ENCODE assay signal across 18 cellular contexts in the genomic region with DNA sequence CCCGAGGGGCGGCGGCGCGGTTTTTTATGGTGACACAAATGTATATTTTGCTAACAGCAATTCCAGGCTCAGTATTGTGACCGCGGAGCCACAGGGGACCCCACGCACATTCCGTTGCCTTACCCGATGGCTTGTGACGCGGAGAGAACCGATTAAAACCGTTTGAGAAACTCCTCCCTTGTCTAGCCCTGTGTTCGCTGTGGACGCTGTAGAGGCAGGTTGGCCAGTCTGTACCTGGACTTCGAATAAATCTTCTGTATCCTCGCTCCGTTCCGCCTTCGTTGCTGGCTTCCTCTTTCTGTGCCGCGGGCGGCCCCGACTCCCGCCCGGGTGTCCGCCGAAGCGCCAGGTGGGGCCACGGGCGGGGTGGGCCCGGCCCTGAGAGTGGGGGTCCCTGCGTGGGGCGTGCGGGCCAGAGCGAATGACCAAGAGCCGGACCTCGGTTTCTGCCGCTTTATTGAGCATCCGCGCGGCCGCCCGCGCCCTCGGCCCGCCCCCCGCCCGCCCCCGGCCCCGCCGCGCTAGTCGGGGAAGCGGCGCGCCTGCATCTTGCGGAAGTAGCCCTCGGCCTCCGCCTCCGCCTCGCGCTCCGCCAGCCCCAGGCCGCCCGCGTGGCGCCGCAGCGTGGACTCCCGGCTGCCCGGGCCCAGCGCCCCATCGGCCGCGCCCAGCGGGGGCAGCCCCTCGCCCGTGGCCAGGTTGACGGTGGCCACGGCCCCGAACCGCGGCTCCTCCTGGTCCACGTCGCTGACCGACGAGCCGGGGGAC. TPM values are rescaled to one million over a fixed set of nuclear protein-coding genes. Genes with fewer than 3 reads are reported as not detected.
DNase-seq lines count a peak whose midpoint lies in the region; ATAC-seq, FAIRE-seq and TF ChIP-seq lines count a peak whose summit lies in the region.
"Had no signal": no experiment of that assay in that cellular context is flagged by ENCODE, and none has a peak within 500 bp of the region (broad histone marks: within the 10 kb centered on the region; RNA-seq: fewer than 3 reads in every experiment).

No MANE protein-coding gene starts in this region.

- DNase-seq in A673 (ENCODE audit: low spot score) (no peak), H7 (peak; percentile 83), K562 (ENCODE audit: extremely low read depth in 1 of 4, low spot score in 3 of 4) (peak in 3 of 4 experiments; percentile 42 to 61 (median 59)), SKM-1 (lab: John Stamatoyannopoulos, UW; ENCODE audit: unreplicated experiment) (no peak), Karpas-422 (no peak)
- DNase-seq: activated CD4-positive, CD25-positive, alpha-beta regulatory T cell; activated effector memory CD4-positive, alpha-beta T cell treated with Interleukin-2 at 50 U/mL for 16 hours; MM.1S; NCI-H1930; Right ventricle myocardium superior had no signal

- no peak overlapping the region for H3K9ac ChIP-seq in K562 (ENCODE audit: insufficient read depth in 1 of 2, low read depth in 2 of 2, low read length in 2 of 2)
- no peak overlapping the region for H3K9ac ChIP-seq in Karpas-422 (ENCODE audit: low read length)

- H3K27ac ChIP-seq in A673 (ENCODE audit: low read depth, low read length, poor library complexity, severe bottlenecking) (peak overlapping the region; percentile 56), K562 (ENCODE audit: extremely low read depth, low read depth, low read length) (no peak overlapping the region), Karpas-422 (ENCODE audit: low read length) (no peak overlapping the region)
- H3K27ac ChIP-seq: cardiac muscle cell had no signal

- H3K4me2 ChIP-seq in K562 (ENCODE audit: insufficient read depth, low read length) = no peak overlapping the region
- no peak overlapping the region for H3K4me2 ChIP-seq in Karpas-422 (ENCODE audit: low read depth, low read length, poor library complexity, severe bottlenecking)

- POLR2A ChIA-PET in A673 (lab: Charles Lee; ENCODE audit: low non-redundant PET) (no interaction called here), K562 (lab: Yijun Ruan, JAX) (interaction anchor here (1.2 to 3.0 kb wide), 3 partner anchors 10 to 13 kb away, joined by 8 to 20 read pairs (median 11); no protein-coding TSS in a partner anchor)

- in situ Hi-C loops in K562 (cut with MboI) = no loop called here

- peak; percentile 8 for ATAC-seq in K562
- no peak for ATAC-seq in GM21515 (IDR thresholded peaks at IDR 0.05; ENCODE audit: unreplicated experiment)

- no peaks in the 10 kb centered on the region; the same call in 1 of the 2 replicates for H3K9me2 ChIP-seq in Karpas-422 (replicated peaks; ENCODE audit: insufficient read depth, low read length)

- H2AFZ ChIP-seq in K562 (ENCODE audit: low read depth, low read length) (no peak overlapping the region), Karpas-422 (ENCODE audit: low read length) (no peak overlapping the region)

- no peak for TF ChIP-seq CTCF in A673 (conservative IDR thresholded peaks at IDR 0.05; ENCODE audit: low read depth, low read length)
- no peak for TF ChIP-seq CTCF in K562 (IDR thresholded peaks at IDR 0.05 in 2 of 3, conservative IDR thresholded peaks at IDR 0.05 in 1 of 3; ENCODE audit: insufficient read depth in 2 of 3, low read depth in 1 of 3, low read length in 3 of 3)

- H3K36me3 ChIP-seq in A673 (ENCODE audit: insufficient read depth, low read length, poor library complexity, severe bottlenecking) (peaks cover 61% of the 10 kb centered on the region), H7 (replicated peaks; ENCODE audit: control insufficient read depth, insufficient read depth, low read length) (peaks cover 22% of the 10 kb centered on the region), K562 (ENCODE audit: control insufficient read depth, insufficient read depth, low read length) (peaks cover 79% of the 10 kb centered on the region), Karpas-422 (ENCODE audit: insufficient read depth, low read length) (peaks cover 28% of the 10 kb centered on the region)

- TF ChIP-seq POLR2A in K562 (conservative IDR thresholded peaks at IDR 0.05) = peak; percentile 74

- WGBS in K562 (ENCODE audit: insufficient coverage, low coverage, missing lambda C conversion rate) = 95% methylated on average over 31 of the region's 90 CpGs

- H3K27me3 ChIP-seq in A673 (replicated peaks; ENCODE audit: insufficient read depth, low read depth, low read length, poor library complexity) = no peaks in the 10 kb centered on the region
- H3K27me3 ChIP-seq in H7 (ENCODE audit: control insufficient read depth, insufficient read depth, low read length) = no peaks in the 10 kb centered on the region
- no peaks in the 10 kb centered on the region for H3K27me3 ChIP-seq in K562 (ENCODE audit: control insufficient read depth in 2 of 2, insufficient read depth in 2 of 2, low read length in 2 of 2)
- no peaks in the 10 kb centered on the region for H3K27me3 ChIP-seq in Karpas-422 (ENCODE audit: low read length)
- H3K27me3 ChIP-seq: cardiac muscle cell had no signal

- no peaks in the 10 kb centered on the region for H3K9me3 ChIP-seq in A673 (ENCODE audit: low read depth, low read length, poor library complexity, severe bottlenecking)
- peaks cover 3% of the 10 kb centered on the region for H3K9me3 ChIP-seq in K562 (replicated peaks; ENCODE audit: control insufficient read depth, insufficient read depth, low read depth, low read length)
- no peaks in the 10 kb centered on the region for H3K9me3 ChIP-seq in Karpas-422 (ENCODE audit: low read length)

- no TSS peak for BruUV-seq in A673 (replicated peaks; lab: Mats Ljungman, UMichigan)
- BruUV-seq in K562 (replicated peaks; lab: Mats Ljungman, UMichigan) = no TSS peak

- no peak overlapping the region for H3K4me3 ChIP-seq in A673 (ENCODE audit: low read depth, low read length, poor library complexity, severe bottlenecking)
- no peak overlapping the region for H3K4me3 ChIP-seq in H7 (ENCODE audit: insufficient read depth, low read depth, low read length)
- no peak overlapping the region for H3K4me3 ChIP-seq in K562
- no peak overlapping the region for H3K4me3 ChIP-seq in Karpas-422 (ENCODE audit: low read length)
- H3K4me3 ChIP-seq: cardiac muscle cell had no signal

- TF ChIP-seq EP300 in K562 (IDR thresholded peaks at IDR 0.05; ENCODE audit: low read length) = no peak

- TF ChIP-seq RAD21 in K562 (CRISPR knock-in tag; conservative IDR thresholded peaks at IDR 0.05 in 1 of 2, IDR thresholded peaks at IDR 0.05 in 1 of 2) = no peak

- peaks cover 18% of the 10 kb centered on the region for H3K4me1 ChIP-seq in A673 (ENCODE audit: insufficient read depth, low read length, poor library complexity, severe bottlenecking)
- H3K4me1 ChIP-seq in K562 (replicated peaks in 1 of 2; ENCODE audit: control insufficient read depth in 2 of 2, insufficient read depth in 2 of 2, low read length in 2 of 2) = peaks cover 0 to 36% of the 10 kb centered on the region in 2 experiments; a peak in 2 of 5 replicates
- H3K4me1 ChIP-seq in Karpas-422 (ENCODE audit: low read length) = no peaks in the 10 kb centered on the region

- H3K79me2 ChIP-seq in K562 (ENCODE audit: control insufficient read depth, insufficient read depth, low read length) = peaks cover 19% of the 10 kb centered on the region
- no peaks in the 10 kb centered on the region for H3K79me2 ChIP-seq in Karpas-422 (ENCODE audit: low read length)

- no peak for FAIRE-seq in K562 (lab: Jason Lieb, UNC)

- intact Hi-C loops in A673 (cut with micrococcal nuclease; ENCODE audit: unreplicated experiment) (no loop called here), K562 (cut with micrococcal nuclease) (no loop called here)

- CTCF ChIA-PET in A673 (lab: Charles Lee) (no interaction called here), K562 (lab: Yijun Ruan, JAX; ENCODE audit: low intra/inter-chr PET ratio) (no interaction called here)

- H3K9me1 ChIP-seq in K562 (ENCODE audit: control insufficient read depth, insufficient read depth, low read length) = no peaks in the 10 kb centered on the region

- H4K20me1 ChIP-seq in K562 (replicated peaks; ENCODE audit: control insufficient read depth, insufficient read depth, low read length) (no peaks in the 10 kb centered on the region), Karpas-422 (ENCODE audit: insufficient read depth, low read depth, low read length) (peaks cover 17% of the 10 kb centered on the region)

RNA-seq across cellular contexts. Expression of gene PLPPR3, which starts 9.5 kb away (rescaled TPM):
- total RNA-seq in A673 (2021) (13.3 and 20.1 TPM in 2 replicates), K562 (2014; rRNA removed) (28.6 and 30.5 TPM in 2 replicates), K562 (2014; rRNA removed; fragmentation: Illumina TruSeq; extraction: Trizol) (1.8 and 2.3 TPM in 2 replicates), K562 (2015; rRNA removed; fragmentation: Illumina TruSeq; extraction: Trizol) (8.6 and 10.1 TPM in 2 replicates), K562 (2021) (40.4 and 48.2 TPM in 2 replicates)
- 52.0 and 53.8 TPM in 2 replicates for total RNA-seq in H7 (2014; rRNA removed; shearing (Covaris generic))
- 6.7 and 37.1 TPM in 2 replicates for total RNA-seq in K562 (2011; cell fraction: chromatin; rRNA removed; ENCODE audit: low replicate concordance)
- 62.2 and 83.4 TPM in 2 replicates for total RNA-seq in K562 (2011; cell fraction: nucleolus; rRNA removed)
- total RNA-seq in K562 (2011; cell fraction: nucleoplasm; rRNA removed) = 28.0 and 30.4 TPM in 2 replicates
- polyA plus RNA-seq in K562 (2011; rRNA removed) (12.8 and 19.0 TPM in 2 replicates), K562 (2014; fragmentation: Illumina TruSeq; extraction: Trizol) (2.2 and 7.8 TPM in 2 replicates), K562 (2014; fragmentation: Nextera tagmentation; extraction: Ambion mirVana) (under 1 TPM; 0.01 to 0.08 TPM), K562 (2014; rRNA removed) (19.4 and 21.8 TPM in 2 replicates)
- 25.3 and 82.8 TPM in 2 replicates for polyA plus RNA-seq in K562 (2011; cell fraction: cytosol; rRNA removed)
- 24.4 and 43.1 TPM in 2 replicates for polyA plus RNA-seq in K562 (2011; cell fraction: nucleus; rRNA removed)
- polyA plus RNA-seq in K562 (2012) = 23.2 and 35.5 TPM in 2 replicates
- polyA minus RNA-seq in K562 (2011; rRNA and poly(A)+ RNA removed) = 9.9 and 23.4 TPM in 2 replicates
- polyA minus RNA-seq in K562 (2011; cell fraction: cytosol; rRNA and poly(A)+ RNA removed) = 46.2 and 51.7 TPM in 2 replicates
- polyA minus RNA-seq in K562 (2011; cell fraction: nucleus; rRNA and poly(A)+ RNA removed) = 7.9 and 8.1 TPM in 2 replicates
- total RNA-seq in Karpas-422 (2014; rRNA removed; shearing (Covaris generic); ENCODE audit: low replicate concordance) = not detected in 2 replicates
- total RNA-seq: Right ventricle myocardium superior; subcutaneous adipose tissue; T-helper 2 cell treated with Interferon-gamma antibody and Interleukin-4, amounts not matched to agents 100 ng/mL and 5 ng/mL, for 36 hours had no signal
- polyA plus RNA-seq: esophagus, liver had no signal

RNA-seq across cellular contexts. Expression of gene PTBP1, which starts 15.0 kb away (rescaled TPM):
- total RNA-seq in A673 (2021) (713 and 800 TPM in 2 replicates), K562 (2014; rRNA removed) (237 and 443 TPM in 2 replicates), K562 (2014; rRNA removed; fragmentation: Illumina TruSeq; extraction: Trizol) (234 TPM in 2 replicates), K562 (2015; rRNA removed; fragmentation: Illumina TruSeq; extraction: Trizol) (183 and 187 TPM in 2 replicates), K562 (2021) (751 and 759 TPM in 2 replicates)
- total RNA-seq in H7 (2014; rRNA removed; shearing (Covaris generic)) = 460 and 481 TPM in 2 replicates
- 327 and 692 TPM in 2 replicates for total RNA-seq in K562 (2011; cell fraction: chromatin; rRNA removed; ENCODE audit: low replicate concordance)
- total RNA-seq in K562 (2011; cell fraction: nucleolus; rRNA removed) = 382 and 389 TPM in 2 replicates
- total RNA-seq in K562 (2011; cell fraction: nucleoplasm; rRNA removed) = 336 and 353 TPM in 2 replicates
- polyA plus RNA-seq in K562 (2011; rRNA removed) (131 and 357 TPM in 2 replicates), K562 (2014; fragmentation: Illumina TruSeq; extraction: Trizol) (413 and 465 TPM in 2 replicates), K562 (2014; fragmentation: Nextera tagmentation; extraction: Ambion mirVana) (10 to 100 TPM; 14.0 to 18.1 TPM), K562 (2014; rRNA removed) (291 and 296 TPM in 2 replicates)
- 138 and 245 TPM in 2 replicates for polyA plus RNA-seq in K562 (2011; cell fraction: cytosol; rRNA removed)
- polyA plus RNA-seq in K562 (2011; cell fraction: nucleus; rRNA removed) = 683 and 1,149 TPM in 2 replicates
- 757 and 849 TPM in 2 replicates for polyA plus RNA-seq in K562 (2012)
- polyA minus RNA-seq in K562 (2011; rRNA and poly(A)+ RNA removed) = 127 and 175 TPM in 2 replicates
- 353 and 383 TPM in 2 replicates for polyA minus RNA-seq in K562 (2011; cell fraction: cytosol; rRNA and poly(A)+ RNA removed)
- polyA minus RNA-seq in K562 (2011; cell fraction: nucleus; rRNA and poly(A)+ RNA removed) = 242 and 246 TPM in 2 replicates
- total RNA-seq in Karpas-422 (2014; rRNA removed; shearing (Covaris generic); ENCODE audit: low replicate concordance) = 170 and 172 TPM in 2 replicates

RNA-seq across cellular contexts. Expression of gene AZU1, which starts 15.4 kb away (rescaled TPM):
- total RNA-seq in A673 (2021) = not detected in 2 replicates
- 0.85 and 1.3 TPM in 2 replicates for total RNA-seq in H7 (2014; rRNA removed; shearing (Covaris generic))
- total RNA-seq in K562 (2011; cell fraction: chromatin; rRNA removed; ENCODE audit: low replicate concordance) = 3.4 and 6.7 TPM in 2 replicates
- 4.3 and 4.6 TPM in 2 replicates for total RNA-seq in K562 (2011; cell fraction: nucleolus; rRNA removed)
- total RNA-seq in K562 (2011; cell fraction: nucleoplasm; rRNA removed) = 3.1 and 6.0 TPM in 2 replicates
- 0.33 and 0.73 TPM in 2 replicates for total RNA-seq in K562 (2014; rRNA removed)
- total RNA-seq in K562 (2014; rRNA removed; fragmentation: Illumina TruSeq; extraction: Trizol) = not detected in 2 replicates
- 0.19 and 0.29 TPM in 2 replicates for total RNA-seq in K562 (2015; rRNA removed; fragmentation: Illumina TruSeq; extraction: Trizol)
- total RNA-seq in K562 (2021) = 1.4 and 1.7 TPM in 2 replicates
- 0.39 and 0.87 TPM in 2 replicates for polyA plus RNA-seq in K562 (2011; rRNA removed)
- 0.60 and 0.94 TPM in 2 replicates for polyA plus RNA-seq in K562 (2011; cell fraction: cytosol; rRNA removed)
- polyA plus RNA-seq in K562 (2011; cell fraction: nucleus; rRNA removed) = 6.4 and 9.5 TPM in 2 replicates
- polyA plus RNA-seq in K562 (2012) = 1.5 and 9.7 TPM in 2 replicates
- 0.45 and 0.51 TPM in 2 replicates for polyA plus RNA-seq in K562 (2014; fragmentation: Illumina TruSeq; extraction: Trizol)
- not detected for polyA plus RNA-seq in K562 (2014; fragmentation: Nextera tagmentation; extraction: Ambion mirVana)
- polyA plus RNA-seq in K562 (2014; rRNA removed) = 1.9 and 3.3 TPM in 2 replicates
- polyA minus RNA-seq in K562 (2011; rRNA and poly(A)+ RNA removed) = not detected in 2 replicates
- polyA minus RNA-seq in K562 (2011; cell fraction: cytosol; rRNA and poly(A)+ RNA removed) = 1.1 TPM in 1 of 2 replicates, not detected in the other
- polyA minus RNA-seq in K562 (2011; cell fraction: nucleus; rRNA and poly(A)+ RNA removed) = 0.78 and 0.81 TPM in 2 replicates
- total RNA-seq in Karpas-422 (2014; rRNA removed; shearing (Covaris generic); ENCODE audit: low replicate concordance) = not detected in 2 replicates
- total RNA-seq: Right ventricle myocardium superior; T-helper 2 cell treated with Interferon-gamma antibody and Interleukin-4, amounts not matched to agents 100 ng/mL and 5 ng/mL, for 36 hours had no signal
- polyA plus RNA-seq: esophagus had no signal

RNA-seq across cellular contexts. Expression of gene PRTN3, which starts 28.6 kb away (rescaled TPM):
- total RNA-seq in A673 (2021) = not detected in 2 replicates
- total RNA-seq in H7 (2014; rRNA removed; shearing (Covaris generic)) = 0.66 TPM in 1 of 2 replicates, not detected in the other
- not detected in 2 replicates for total RNA-seq in K562 (2011; cell fraction: chromatin; rRNA removed; ENCODE audit: low replicate concordance)
- 0.50 TPM in 1 of 2 replicates, not detected in the other for total RNA-seq in K562 (2011; cell fraction: nucleolus; rRNA removed)
- total RNA-seq in K562 (2011; cell fraction: nucleoplasm; rRNA removed) = 0.37 TPM in 1 of 2 replicates, not detected in the other
- 0.14 and 0.69 TPM in 2 replicates for total RNA-seq in K562 (2014; rRNA removed)
- 0.19 TPM in 1 of 2 replicates, not detected in the other for total RNA-seq in K562 (2014; rRNA removed; fragmentation: Illumina TruSeq; extraction: Trizol)
- total RNA-seq in K562 (2015; rRNA removed; fragmentation: Illumina TruSeq; extraction: Trizol) = 0.36 and 0.41 TPM in 2 replicates
- total RNA-seq in K562 (2021) = 0.60 and 0.86 TPM in 2 replicates
- polyA plus RNA-seq in K562 (2011; rRNA removed) = 0.60 and 1.4 TPM in 2 replicates
- polyA plus RNA-seq in K562 (2011; cell fraction: cytosol; rRNA removed) = 3.3 and 5.8 TPM in 2 replicates
- 1.3 and 1.6 TPM in 2 replicates for polyA plus RNA-seq in K562 (2011; cell fraction: nucleus; rRNA removed)
- 0.55 and 1.3 TPM in 2 replicates for polyA plus RNA-seq in K562 (2012)
- 0.25 and 0.43 TPM in 2 replicates for polyA plus RNA-seq in K562 (2014; fragmentation: Illumina TruSeq; extraction: Trizol)
- polyA plus RNA-seq in K562 (2014; fragmentation: Nextera tagmentation; extraction: Ambion mirVana) = not detected
- 0.50 TPM in 1 of 2 replicates, not detected in the other for polyA plus RNA-seq in K562 (2014; rRNA removed)
- polyA minus RNA-seq in K562 (2011; rRNA and poly(A)+ RNA removed) = not detected in 2 replicates
- polyA minus RNA-seq in K562 (2011; cell fraction: cytosol; rRNA and poly(A)+ RNA removed) = 1.4 TPM in 1 of 2 replicates, not detected in the other
- polyA minus RNA-seq in K562 (2011; cell fraction: nucleus; rRNA and poly(A)+ RNA removed) = not detected in 2 replicates
- not detected in 2 replicates for total RNA-seq in Karpas-422 (2014; rRNA removed; shearing (Covaris generic); ENCODE audit: low replicate concordance)
- total RNA-seq: osteocyte; Right ventricle myocardium superior; subcutaneous adipose tissue; T-helper 2 cell treated with Interferon-gamma antibody and Interleukin-4, amounts not matched to agents 100 ng/mL and 5 ng/mL, for 36 hours had no signal
- polyA plus RNA-seq: esophagus had no signal

RNA-seq across cellular contexts. Expression of gene ELANE, which starts 39.9 kb away (rescaled TPM):
- total RNA-seq in A673 (2021) (not detected in 2 replicates), K562 (2014; rRNA removed) (0.37 TPM in 1 of 2 replicates, not detected in the other), K562 (2014; rRNA removed; fragmentation: Illumina TruSeq; extraction: Trizol) (not detected in 2 replicates), K562 (2015; rRNA removed; fragmentation: Illumina TruSeq; extraction: Trizol) (not detected in 2 replicates), K562 (2021) (not detected in 2 replicates)
- not detected in 2 replicates for total RNA-seq in H7 (2014; rRNA removed; shearing (Covaris generic))
- not detected in 2 replicates for total RNA-seq in K562 (2011; cell fraction: chromatin; rRNA removed; ENCODE audit: low replicate concordance)
- total RNA-seq in K562 (2011; cell fraction: nucleolus; rRNA removed) = not detected in 2 replicates
- not detected in 2 replicates for total RNA-seq in K562 (2011; cell fraction: nucleoplasm; rRNA removed)
- polyA plus RNA-seq in K562 (2011; rRNA removed) (not detected in 2 replicates), K562 (2014; fragmentation: Illumina TruSeq; extraction: Trizol) (not detected in 2 replicates), K562 (2014; fragmentation: Nextera tagmentation; extraction: Ambion mirVana) (not detected), K562 (2014; rRNA removed) (not detected in 2 replicates)
- not detected in 2 replicates for polyA plus RNA-seq in K562 (2011; cell fraction: cytosol; rRNA removed)
- not detected in 2 replicates for polyA plus RNA-seq in K562 (2011; cell fraction: nucleus; rRNA removed)
- not detected in 2 replicates for polyA plus RNA-seq in K562 (2012)
- not detected in 2 replicates for polyA minus RNA-seq in K562 (2011; rRNA and poly(A)+ RNA removed)
- not detected in 2 replicates for polyA minus RNA-seq in K562 (2011; cell fraction: cytosol; rRNA and poly(A)+ RNA removed)
- polyA minus RNA-seq in K562 (2011; cell fraction: nucleus; rRNA and poly(A)+ RNA removed) = not detected in 2 replicates
- total RNA-seq in Karpas-422 (2014; rRNA removed; shearing (Covaris generic); ENCODE audit: low replicate concordance) = not detected in 2 replicates
- total RNA-seq: cardiac muscle cell; NCI-H460; T-helper 2 cell treated with Interferon-gamma antibody and Interleukin-4, amounts not matched to agents 100 ng/mL and 5 ng/mL, for 36 hours had no signal
- polyA plus RNA-seq: cardiac muscle cell had no signal

Comparison
In these comparisons a context has a peak if more than half of its experiments do, and no peak if none do; other contexts are left out.
1. DNase-seq: peak in H7 (single experiment) and K562 (3 of 4); none in A673 (single experiment), SKM-1 (single experiment) and Karpas-422 (single experiment).